In genomic region chr11:16846305-16846704, GRCh38 we compare ENCODE assay signal across 1 cellular context.
TF ChIP-seq lines count a peak whose summit lies in the region.

No MANE protein-coding gene starts in this region.

TF ChIP-seq in SK-N-SH, 30 proteins besides CTCF, POLR2A, EP300 and RAD21 (continued from another document):
- TF ChIP-seq, protein P1, sequence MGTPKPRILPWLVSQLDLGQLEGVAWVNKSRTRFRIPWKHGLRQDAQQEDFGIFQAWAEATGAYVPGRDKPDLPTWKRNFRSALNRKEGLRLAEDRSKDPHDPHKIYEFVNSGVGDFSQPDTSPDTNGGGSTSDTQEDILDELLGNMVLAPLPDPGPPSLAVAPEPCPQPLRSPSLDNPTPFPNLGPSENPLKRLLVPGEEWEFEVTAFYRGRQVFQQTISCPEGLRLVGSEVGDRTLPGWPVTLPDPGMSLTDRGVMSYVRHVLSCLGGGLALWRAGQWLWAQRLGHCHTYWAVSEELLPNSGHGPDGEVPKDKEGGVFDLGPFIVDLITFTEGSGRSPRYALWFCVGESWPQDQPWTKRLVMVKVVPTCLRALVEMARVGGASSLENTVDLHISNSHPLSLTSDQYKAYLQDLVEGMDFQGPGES (IDR thresholded peaks at IDR 0.05; ENCODE audit: low read depth, low read length), result no peak
- no peak for TF ChIP-seq TAF1 (IDR thresholded peaks at IDR 0.05; ENCODE audit: borderline replicate concordance, low read depth, low read length)
- no peak for TF ChIP-seq USF1 (IDR thresholded peaks at IDR 0.05; ENCODE audit: borderline replicate concordance, low read depth)
- no peak for TF ChIP-seq NFIC (IDR thresholded peaks at IDR 0.05; ENCODE audit: borderline replicate concordance)
- TF ChIP-seq CHD2 (IDR thresholded peaks at IDR 0.05; ENCODE audit: low read length, partially characterized antibody), result no peak
- no peak for TF ChIP-seq REST (IDR thresholded peaks at IDR 0.05; ENCODE audit: low read depth, low read length)
- TF ChIP-seq, protein P2, sequence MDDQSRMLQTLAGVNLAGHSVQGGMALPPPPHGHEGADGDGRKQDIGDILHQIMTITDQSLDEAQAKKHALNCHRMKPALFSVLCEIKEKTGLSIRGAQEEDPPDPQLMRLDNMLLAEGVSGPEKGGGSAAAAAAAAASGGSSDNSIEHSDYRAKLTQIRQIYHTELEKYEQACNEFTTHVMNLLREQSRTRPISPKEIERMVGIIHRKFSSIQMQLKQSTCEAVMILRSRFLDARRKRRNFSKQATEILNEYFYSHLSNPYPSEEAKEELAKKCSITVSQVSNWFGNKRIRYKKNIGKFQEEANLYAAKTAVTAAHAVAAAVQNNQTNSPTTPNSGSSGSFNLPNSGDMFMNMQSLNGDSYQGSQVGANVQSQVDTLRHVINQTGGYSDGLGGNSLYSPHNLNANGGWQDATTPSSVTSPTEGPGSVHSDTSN (IDR thresholded peaks at IDR 0.05), result no peak
- no peak for TF ChIP-seq ELF1 (IDR thresholded peaks at IDR 0.05)
- no peak for TF ChIP-seq GABPA (IDR thresholded peaks at IDR 0.05; ENCODE audit: low read depth)
- TF ChIP-seq FOSL2 (IDR thresholded peaks at IDR 0.05; ENCODE audit: borderline replicate concordance, low read depth), result no peak
- TF ChIP-seq GATA2 (CRISPR knock-in tag; IDR thresholded peaks at IDR 0.05), result no peak
